ENCODE assay signal across 10 cellular contexts in the genomic region with DNA sequence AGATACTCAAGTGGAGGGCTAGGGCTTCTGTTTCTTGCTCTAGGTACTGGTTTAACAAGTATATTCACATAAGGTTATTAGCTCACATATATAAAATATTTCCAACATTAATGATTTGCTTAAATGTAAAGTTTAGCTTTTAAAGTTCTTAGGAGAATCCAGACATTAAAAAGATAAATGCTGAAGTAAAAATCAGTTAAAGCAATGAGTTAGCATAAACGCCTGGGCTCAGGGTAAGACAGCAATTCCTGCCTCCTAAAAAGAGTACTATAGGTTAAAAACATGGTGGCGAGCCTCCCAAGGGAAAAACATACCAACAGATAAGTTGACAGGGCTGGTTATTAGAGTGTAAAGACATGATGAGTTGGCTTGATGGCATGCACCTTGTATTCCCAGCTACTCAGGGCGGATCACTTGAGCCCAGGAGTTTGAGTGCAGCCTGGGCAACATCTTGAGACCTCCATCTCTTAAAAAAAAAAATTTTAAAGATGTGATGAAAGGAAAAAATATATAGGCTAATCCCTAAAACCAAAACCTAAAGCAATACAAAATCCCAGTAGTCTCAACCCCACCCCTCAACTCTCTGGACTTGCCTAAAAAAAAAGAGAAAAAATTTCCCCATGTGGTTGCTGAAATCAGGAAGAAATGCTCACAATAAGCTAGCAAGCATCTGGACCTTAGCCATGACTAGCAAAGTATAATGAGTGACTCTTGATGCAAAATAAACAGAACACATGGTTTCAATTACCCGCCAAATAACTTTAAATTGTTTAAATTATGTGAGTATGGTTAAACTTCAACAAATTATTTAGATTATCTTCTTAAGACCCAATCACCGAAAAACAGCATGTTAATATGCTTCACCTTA. TPM values are rescaled to one million over a fixed set of nuclear protein-coding genes. Genes with fewer than 3 reads are reported as not detected.
DNase-seq lines count a peak whose midpoint lies in the region; ATAC-seq and TF ChIP-seq lines count a peak whose summit lies in the region.
"Had no signal": no experiment of that assay in that cellular context is flagged by ENCODE, and none has a peak within 500 bp of the region (broad histone marks: within the 10 kb centered on the region; RNA-seq: fewer than 3 reads in every experiment).

No MANE protein-coding gene starts in this region.

- peaks cover 43 to 70% (median 56%) of the 10 kb centered on the region in 4 donors for H3K4me1 Mint-ChIP-seq in CD4-positive, CD25-positive, alpha-beta regulatory T cell
- H3K4me1 Mint-ChIP-seq in brain = peaks cover 60% of the 10 kb centered on the region
- H3K4me1 Mint-ChIP-seq in nephron = peaks cover 41% of the 10 kb centered on the region

- peak overlapping the region in 1 of 3 donors; percentile 42 for H3K27ac Mint-ChIP-seq in CD4-positive, CD25-positive, alpha-beta regulatory T cell
- H3K27ac Mint-ChIP-seq in brain (peak overlapping the region in 4 of 5 experiments; percentile 35 to 78 (median 68)), nephron (peak overlapping the region; percentile 29 to 35 (median 34))

- no peaks in the 10 kb centered on the region for H3K9me3 ChIP-seq in CD4-positive, CD25-positive, alpha-beta regulatory T cell (ENCODE audit: control insufficient read depth in 2 of 2, low read length in 2 of 2)
- no peaks in the 10 kb centered on the region for H3K9me3 ChIP-seq in MG63

- H3K27me3 ChIP-seq in CD4-positive, CD25-positive, alpha-beta regulatory T cell (ENCODE audit: control insufficient read depth, insufficient read depth, low read length) = no peaks in the 10 kb centered on the region
- H3K27me3 ChIP-seq in MG63 = no peaks in the 10 kb centered on the region

- peaks cover 11% of the 10 kb centered on the region for H3K27me3 Mint-ChIP-seq in CD4-positive, CD25-positive, alpha-beta regulatory T cell
- H3K27me3 Mint-ChIP-seq in brain = peaks cover 16% of the 10 kb centered on the region
- no peaks in the 10 kb centered on the region for H3K27me3 Mint-ChIP-seq in nephron (ENCODE audit: low read depth)

- peak overlapping the region; percentile 72 to 98 (median 92) for H3K4me3 Mint-ChIP-seq in CD4-positive, CD25-positive, alpha-beta regulatory T cell
- H3K4me3 Mint-ChIP-seq in brain (peak overlapping the region; percentile 73 to 100 (median 83)), nephron (peak overlapping the region; percentile 67 to 83 (median 75))

- H3K4me3 ChIP-seq in CD4-positive, CD25-positive, alpha-beta regulatory T cell (ENCODE audit: low read depth, low read length) = peak overlapping the region; percentile 30
- H3K4me3 ChIP-seq in MG63 = peak overlapping the region; percentile 98; the same call in 1 of the 2 replicates

- no peak for DNase-seq in CD4-positive, CD25-positive, alpha-beta regulatory T cell
- DNase-seq in MG63 (peak; percentile 36), NCI-H2227 treated with DMSO at 0.1 percent for 48 hours (lab: John Stamatoyannopoulos, UW) (no peak)
- DNase-seq: NCI-H2029 had no signal

- peaks cover 25% of the 10 kb centered on the region for H3K36me3 Mint-ChIP-seq in CD4-positive, CD25-positive, alpha-beta regulatory T cell
- H3K36me3 Mint-ChIP-seq in brain (peaks cover 78% of the 10 kb centered on the region), nephron (ENCODE audit: low read depth) (peaks cover 57% of the 10 kb centered on the region)

- TF ChIP-seq CTCF in brain (conservative IDR thresholded peaks at IDR 0.05) = no peak
- no peak for TF ChIP-seq CTCF in nephron (IDR thresholded peaks at IDR 0.05; ENCODE audit: unreplicated experiment in 3 of 3)

- peaks cover 39% of the 10 kb centered on the region for H3K4me1 ChIP-seq in CD4-positive, CD25-positive, alpha-beta regulatory T cell (ENCODE audit: control insufficient read depth, insufficient read depth, low read length, poor library complexity, severe bottlenecking)
- H3K4me1 ChIP-seq: parathyroid adenoma had no signal

- peak overlapping the region; percentile 14 for H3K27ac ChIP-seq in CD4-positive, CD25-positive, alpha-beta regulatory T cell (ENCODE audit: insufficient read depth, low read length, poor library complexity, severe bottlenecking)
- H3K27ac ChIP-seq: parathyroid adenoma had no signal

- peaks cover 39% of the 10 kb centered on the region for H3K36me3 ChIP-seq in CD4-positive, CD25-positive, alpha-beta regulatory T cell (ENCODE audit: control insufficient read depth, insufficient read depth, low read length)
- peaks cover 70% of the 10 kb centered on the region for H3K36me3 ChIP-seq in MG63

- H3K9me3 Mint-ChIP-seq in CD4-positive, CD25-positive, alpha-beta regulatory T cell = no peaks in the 10 kb centered on the region
- H3K9me3 Mint-ChIP-seq in brain = no peaks in the 10 kb centered on the region
- H3K9me3 Mint-ChIP-seq in nephron = no peaks in the 10 kb centered on the region

- ATAC-seq in CD4-positive, CD25-positive, alpha-beta regulatory T cell (ENCODE audit: low read depth in 2 of 2) = no peak
- no peak for ATAC-seq in HG02938 (IDR thresholded peaks at IDR 0.05; ENCODE audit: unreplicated experiment)
- no peak for ATAC-seq in GM18505 (IDR thresholded peaks at IDR 0.05; ENCODE audit: unreplicated experiment)
- ATAC-seq in GM18517 (IDR thresholded peaks at IDR 0.05; ENCODE audit: unreplicated experiment) = no peak

- no peak for TF ChIP-seq POLR2A in GM18505 (IDR thresholded peaks at IDR 0.05; ENCODE audit: borderline replicate concordance, extremely low read depth, insufficient read depth, insufficient read length)

RNA-seq across cellular contexts. Expression of a gene that starts 3.6 kb away (rescaled TPM):
- total RNA-seq in CD4-positive, CD25-positive, alpha-beta regulatory T cell = 66.8 TPM
- 100 to 1,000 TPM; 108 to 130 (median 116) TPM for polyA plus RNA-seq in CD4-positive, CD25-positive, alpha-beta regulatory T cell
- 66.2 and 97.8 TPM in 2 replicates for total RNA-seq in MG63 (2014; rRNA removed; shearing (Covaris generic); ENCODE audit: low replicate concordance)
- 55.4 TPM for polyA plus RNA-seq in brain (ENCODE audit: insufficient read depth, low read depth, low replicate concordance)
